ENCODE assay signal across 16 cellular contexts in the genomic region with DNA sequence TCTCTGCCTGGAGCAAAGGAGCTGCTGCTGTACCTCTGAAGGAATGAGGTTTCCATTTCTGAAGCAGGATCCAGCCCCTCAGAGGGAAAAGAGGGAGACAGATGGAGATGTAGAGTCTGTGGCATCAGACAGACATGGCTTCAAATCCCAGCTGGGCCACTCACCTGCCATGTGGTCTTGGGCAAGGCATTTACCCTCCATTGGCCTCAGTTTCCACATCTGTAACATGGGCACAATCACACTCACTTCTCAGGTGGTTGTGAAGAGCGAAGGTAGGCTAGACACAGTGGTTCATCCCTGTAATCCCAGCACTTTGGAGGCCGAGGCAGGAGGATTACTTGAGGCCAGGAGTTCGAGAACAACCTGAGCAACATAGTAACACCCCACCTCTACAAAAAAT. TPM values are rescaled to one million over a fixed set of nuclear protein-coding genes. Genes with fewer than 3 reads are reported as not detected.
A peak's percentile ranks its signal among the peaks of the same experiment; 100 is the strongest.
DNase-seq lines count a peak whose midpoint lies in the region; ATAC-seq and TF ChIP-seq lines count a peak whose summit lies in the region.
"Had no signal": no experiment of that assay in that cellular context is flagged by ENCODE, and none has a peak within 500 bp of the region (broad histone marks: within the 10 kb centered on the region; RNA-seq: fewer than 3 reads in every experiment).

No MANE protein-coding gene starts in this region.

- ATAC-seq in CD4-positive, alpha-beta T cell (ENCODE audit: poor library complexity), result no peak
- no peak for ATAC-seq in stimulated activated memory B cell treated with anti-CD40 and anti-IgM and Interleukin-4, amounts not matched to agents 10 μg/mL and 1 μg/mL and 100 μg/mL, for 72 hours
- no peak for ATAC-seq in GM18868 (IDR thresholded peaks at IDR 0.05; ENCODE audit: unreplicated experiment)
- ATAC-seq: GM23338, HCT116 had no signal

- TF ChIP-seq POLR2A in Peyer's patch (IDR thresholded peaks at IDR 0.05), result no peak

- no peak for DNase-seq in CD4-positive, alpha-beta T cell
- DNase-seq in CD8-positive, alpha-beta memory T cell, result no peak
- DNase-seq in cerebellum (ENCODE audit: low spot score) (no peak), NCI-H446 treated with DMSO at 0.1 percent for 48 hours (lab: John Stamatoyannopoulos, UW) (no peak), Peyer's patch (no peak)
- DNase-seq: ACHN, BE2C, C1 segment of cervical spinal cord, Caco-2, H7, HFFc6 had no signal

- H3K27me3 Mint-ChIP-seq in CD4-positive, alpha-beta T cell, result no peaks in the 10 kb centered on the region
- peaks cover 0 to 1% of the 10 kb centered on the region in 2 donors for H3K27me3 Mint-ChIP-seq in CD8-positive, alpha-beta memory T cell
- peaks cover 44% of the 10 kb centered on the region for H3K27me3 Mint-ChIP-seq in brain
- peaks cover 16% of the 10 kb centered on the region for H3K27me3 Mint-ChIP-seq in stimulated activated memory B cell treated with anti-CD40 and anti-IgM and Interleukin-4, amounts not matched to agents 10 μg/mL and 1 μg/mL and 100 μg/mL, for 72 hours

- no peak for TF ChIP-seq CTCF in CD4-positive, alpha-beta T cell (IDR thresholded peaks at IDR 0.05)
- TF ChIP-seq CTCF in brain (conservative IDR thresholded peaks at IDR 0.05) (no peak), Peyer's patch (IDR thresholded peaks at IDR 0.05) (no peak)

- CTCF ChIA-PET in CD4-positive, alpha-beta T cell (lab: Charles Lee), result interaction anchor here (2.0 kb wide), 1 partner anchor 15 kb away, joined by 5 read pairs; no protein-coding TSS in a partner anchor
- CTCF ChIA-PET in CD8-positive, alpha-beta memory T cell (lab: Charles Lee), result interaction anchor here (1.0 to 1.2 kb wide), 2 partner anchors 15 to 34 kb away, joined by 3 read pairs; no protein-coding TSS in a partner anchor

- H3K9me3 Mint-ChIP-seq in CD4-positive, alpha-beta T cell, result no peaks in the 10 kb centered on the region
- H3K9me3 Mint-ChIP-seq in CD8-positive, alpha-beta memory T cell, result no peaks in the 10 kb centered on the region
- peaks cover 0 to 5% (median 0%) of the 10 kb centered on the region in 5 experiments for H3K9me3 Mint-ChIP-seq in brain
- no peaks in the 10 kb centered on the region for H3K9me3 Mint-ChIP-seq in stimulated activated memory B cell treated with anti-CD40 and anti-IgM and Interleukin-4, amounts not matched to agents 10 μg/mL and 1 μg/mL and 100 μg/mL, for 72 hours
- H3K9me3 Mint-ChIP-seq: GM23338, HFFc6 had no signal

- H3K4me3 ChIP-seq in CD8-positive, alpha-beta memory T cell (ENCODE audit: low read length), result no peak overlapping the region
- H3K4me3 ChIP-seq in Peyer's patch, result no peak overlapping the region
- H3K4me3 ChIP-seq: GM23338 had no signal

- H3K4me1 ChIP-seq in CD8-positive, alpha-beta memory T cell (ENCODE audit: insufficient read depth, low read length), result no peaks in the 10 kb centered on the region
- H3K4me1 ChIP-seq in Peyer's patch, result peaks cover 0 to 11% (median 8%) of the 10 kb centered on the region in 4 donors
- H3K4me1 ChIP-seq: Caco-2 had no signal

- no peaks in the 10 kb centered on the region for H3K27me3 ChIP-seq in CD4-positive, alpha-beta T cell (ENCODE audit: control insufficient read depth, insufficient read depth, low read length)
- H3K27me3 ChIP-seq in CD8-positive, alpha-beta memory T cell (ENCODE audit: insufficient read depth, low read length, poor library complexity, severe bottlenecking), result no peaks in the 10 kb centered on the region
- peaks cover 0 to 15% of the 10 kb centered on the region in 2 donors for H3K27me3 ChIP-seq in Peyer's patch
- H3K27me3 ChIP-seq: BE2C had no signal

- H3K9me3 ChIP-seq in CD4-positive, alpha-beta T cell (ENCODE audit: control insufficient read depth, low read length), result no peaks in the 10 kb centered on the region
- no peaks in the 10 kb centered on the region for H3K9me3 ChIP-seq in CD8-positive, alpha-beta memory T cell (ENCODE audit: low read length)
- H3K9me3 ChIP-seq in Peyer's patch, result no peaks in the 10 kb centered on the region
- H3K9me3 ChIP-seq: BE2C, Caco-2 had no signal

- peak overlapping the region; percentile 11 for H3K27ac Mint-ChIP-seq in CD4-positive, alpha-beta T cell
- H3K27ac Mint-ChIP-seq in CD8-positive, alpha-beta memory T cell, result peak overlapping the region in 6 of 8 donors; percentile 77 to 89 (median 82)
- peak overlapping the region in 3 of 5 experiments; percentile 61 to 78 (median 78) for H3K27ac Mint-ChIP-seq in brain
- H3K27ac Mint-ChIP-seq in stimulated activated memory B cell treated with anti-CD40 and anti-IgM and Interleukin-4, amounts not matched to agents 10 μg/mL and 1 μg/mL and 100 μg/mL, for 72 hours, result peak overlapping the region; percentile 66
- H3K27ac Mint-ChIP-seq: GM23338, HFFc6 had no signal

- no peak overlapping the region for H3K27ac ChIP-seq in CD4-positive, alpha-beta T cell (ENCODE audit: low read depth, low read length)
- H3K27ac ChIP-seq in CD8-positive, alpha-beta memory T cell (ENCODE audit: low read depth, low read length), result no peak overlapping the region
- no peak overlapping the region for H3K27ac ChIP-seq in Peyer's patch

- intact Hi-C loops in CD4-positive, alpha-beta T cell (cut with DNase I, micrococcal nuclease), result no loop called here

- no peak overlapping the region for H3K4me3 Mint-ChIP-seq in CD4-positive, alpha-beta T cell
- H3K4me3 Mint-ChIP-seq in CD8-positive, alpha-beta memory T cell, result no peak overlapping the region
- H3K4me3 Mint-ChIP-seq in brain, result peak overlapping the region in 1 of 5 experiments; percentile 30
- H3K4me3 Mint-ChIP-seq in stimulated activated memory B cell treated with anti-CD40 and anti-IgM and Interleukin-4, amounts not matched to agents 10 μg/mL and 1 μg/mL and 100 μg/mL, for 72 hours, result no peak overlapping the region
- H3K4me3 Mint-ChIP-seq: GM23338, HFFc6 had no signal

- POLR2A ChIA-PET in CD4-positive, alpha-beta T cell (lab: Charles Lee), result interaction anchor here (1.2 to 1.8 kb wide), 3 partner anchors 15 to 32 kb away, joined by 3 to 9 read pairs (median 3); no protein-coding TSS in a partner anchor
- POLR2A ChIA-PET in CD8-positive, alpha-beta memory T cell (lab: Charles Lee), result interaction anchor here (2.0 kb wide), 1 partner anchor 15 kb away, joined by 6 read pairs; no protein-coding TSS in a partner anchor

- H3K36me3 Mint-ChIP-seq in CD4-positive, alpha-beta T cell (ENCODE audit: low read depth), result peaks cover 56% of the 10 kb centered on the region
- H3K36me3 Mint-ChIP-seq in CD8-positive, alpha-beta memory T cell, result peaks cover 0 to 6% (median 0%) of the 10 kb centered on the region in 3 donors
- no peaks in the 10 kb centered on the region for H3K36me3 Mint-ChIP-seq in brain
- peaks cover 10% of the 10 kb centered on the region for H3K36me3 Mint-ChIP-seq in stimulated activated memory B cell treated with anti-CD40 and anti-IgM and Interleukin-4, amounts not matched to agents 10 μg/mL and 1 μg/mL and 100 μg/mL, for 72 hours

- peaks cover 41% of the 10 kb centered on the region for H3K4me1 Mint-ChIP-seq in CD4-positive, alpha-beta T cell (ENCODE audit: low read depth)
- peaks cover 10 to 20% (median 12%) of the 10 kb centered on the region in 3 donors for H3K4me1 Mint-ChIP-seq in CD8-positive, alpha-beta memory T cell
- H3K4me1 Mint-ChIP-seq in brain, result peaks cover 67% of the 10 kb centered on the region
- peaks cover 47% of the 10 kb centered on the region for H3K4me1 Mint-ChIP-seq in stimulated activated memory B cell treated with anti-CD40 and anti-IgM and Interleukin-4, amounts not matched to agents 10 μg/mL and 1 μg/mL and 100 μg/mL, for 72 hours

- no peaks in the 10 kb centered on the region for H3K36me3 ChIP-seq in CD8-positive, alpha-beta memory T cell (ENCODE audit: insufficient read depth, low read length)
- no peaks in the 10 kb centered on the region for H3K36me3 ChIP-seq in Peyer's patch
- H3K36me3 ChIP-seq: BE2C had no signal

RNA-seq across cellular contexts. Expression of a gene that starts 32.4 kb away (rescaled TPM):
- 1 to 10 TPM; 7.3 to 8.0 TPM for total RNA-seq in CD4-positive, alpha-beta T cell
- 10 to 100 TPM; 79.5 to 86.3 TPM for total RNA-seq in CD8-positive, alpha-beta memory T cell
- 181 TPM for polyA plus RNA-seq in CD8-positive, alpha-beta memory T cell
- 233 TPM for polyA plus RNA-seq in brain (ENCODE audit: insufficient read depth, low read depth, low replicate concordance)
- total RNA-seq in cerebellum (11.7 TPM), Peyer's patch (10 to 100 TPM in 3 of 4 donors, 1 to 10 TPM in 1; 8.0 to 28.1 (median 19.3) TPM)

Comparison
In these comparisons a context has a peak if more than half of its experiments do, and no peak if none do; other contexts are left out.
1. H3K27ac Mint-ChIP-seq: peak in every context shown above with its lines; median percentile 82 in CD8-positive, alpha-beta memory T cell; 78 in brain; 66 in stimulated activated memory B cell treated with anti-CD40 and anti-IgM and Interleukin-4, amounts not matched to agents 10 μg/mL and 1 μg/mL and 100 μg/mL, for 72 hours; 11 in CD4-positive, alpha-beta T cell.